24 cellular contexts compared by ENCODE assay signal in genomic region chr3:143291826-143292447, GRCh38.
"Had no signal": no experiment of that assay in that cellular context is flagged by ENCODE, and none has a peak within 500 bp of the region (broad histone marks: within the 10 kb centered on the region; RNA-seq: fewer than 3 reads in every experiment).

No MANE protein-coding gene starts in this region.

- H3K4me3 ChIP-seq: body of pancreas, cardiac muscle cell, dorsolateral prefrontal cortex, hepatocyte, pancreas, right lobe of liver, skin epidermis, suprapubic skin, tibial nerve had no signal

- H3K36me3 Mint-ChIP-seq: activated naive CD4-positive, alpha-beta T cell treated with anti-CD3 and anti-CD28 coated beads, Interleukin-2, amount 50 U/mL, for 24 hours; natural killer cell treated with Interleukin-12 subunit alpha and Interleukin-12 subunit beta and Interleukin-15 and Interleukin-18, amount 100 ng/mL, for 72 hours; stimulated activated effector memory CD8-positive, alpha-beta T cell treated with anti-CD3 and anti-CD28 coated beads, Interleukin-12 subunit alpha, Interleukin-12 subunit beta, amount 100 ng/mL, for 72 hours had no signal

- H3K27ac Mint-ChIP-seq: activated CD8-positive, alpha-beta T cell treated with anti-CD3 and anti-CD28 coated beads, Interleukin-2, amount 10 ng/mL, durations not matched to agents 7 days and 5 days; activated naive CD4-positive, alpha-beta T cell treated with anti-CD3 and anti-CD28 coated beads, Interleukin-2, amount 50 U/mL, for 24 hours; effector memory CD8-positive, alpha-beta T cell; stimulated activated effector memory CD8-positive, alpha-beta T cell treated with anti-CD3 and anti-CD28 coated beads, Interleukin-12 subunit alpha, Interleukin-12 subunit beta, amount 100 ng/mL, for 72 hours; stimulated activated naive CD8-positive, alpha-beta T cell treated with anti-CD3 and anti-CD28 coated beads, Interleukin-15, amount 100 ng/mL, for 72 hours had no signal

- H3K9me3 Mint-ChIP-seq: activated naive CD4-positive, alpha-beta T cell treated with anti-CD3 and anti-CD28 coated beads, Interleukin-2, amount 50 U/mL, for 24 hours; effector memory CD8-positive, alpha-beta T cell; natural killer cell treated with Interleukin-12 subunit alpha and Interleukin-12 subunit beta and Interleukin-15 and Interleukin-18, amount 100 ng/mL, for 72 hours; stimulated activated effector memory CD8-positive, alpha-beta T cell treated with anti-CD3 and anti-CD28 coated beads, Interleukin-12 subunit alpha, Interleukin-12 subunit beta, amount 100 ng/mL, for 72 hours; stimulated activated naive CD8-positive, alpha-beta T cell treated with anti-CD3 and anti-CD28 coated beads, Interleukin-15, amount 100 ng/mL, for 72 hours had no signal

- H3K4me1 Mint-ChIP-seq: stimulated activated effector memory CD8-positive, alpha-beta T cell treated with anti-CD3 and anti-CD28 coated beads, Interleukin-12 subunit alpha, Interleukin-12 subunit beta, amount 100 ng/mL, for 72 hours had no signal

- H3K27me3 Mint-ChIP-seq: activated naive CD4-positive, alpha-beta T cell treated with anti-CD3 and anti-CD28 coated beads, Interleukin-2, amount 50 U/mL, for 24 hours; effector memory CD8-positive, alpha-beta T cell; natural killer cell treated with Interleukin-12 subunit alpha and Interleukin-12 subunit beta and Interleukin-15 and Interleukin-18, amount 100 ng/mL, for 72 hours; stimulated activated naive CD8-positive, alpha-beta T cell treated with anti-CD3 and anti-CD28 coated beads, Interleukin-15, amount 100 ng/mL, for 72 hours had no signal

- DNase-seq: activated CD4-positive, alpha-beta T cell treated with anti-CD3 and anti-CD28 coated beads for 1 hour; activated CD4-positive, alpha-beta T cell treated with anti-CD3 and anti-CD28 coated beads, Interleukin-2, amount 50 U/mL, for 1 hour; activated CD8-positive, alpha-beta T cell treated with anti-CD3 and anti-CD28 coated beads, Interleukin-2, amount 10 ng/mL, durations not matched to agents 7 days and 5 days; activated gamma-delta T cell treated with Interleukin-2 at 50 U/mL for 16 hours; anterior cingulate cortex; dorsolateral prefrontal cortex; effector memory CD8-positive, alpha-beta T cell; foreskin fibroblast; kidney glomerular epithelial cell; midbrain; pancreas; right lobe of liver; stimulated activated CD4-positive, alpha-beta T cell treated with anti-CD3 and anti-CD28 coated beads, Interleukin-1b, Interleukin-23, amount 100 ng/mL, for 48 hours; stimulated activated naive CD8-positive, alpha-beta T cell treated with anti-CD3 and anti-CD28 coated beads, Interleukin-15, amount 100 ng/mL, for 72 hours; T-helper 9 cell had no signal

- H3K4me3 Mint-ChIP-seq: activated CD8-positive, alpha-beta T cell treated with anti-CD3 and anti-CD28 coated beads, Interleukin-2, amount 10 ng/mL, durations not matched to agents 7 days and 5 days; activated naive CD4-positive, alpha-beta T cell treated with anti-CD3 and anti-CD28 coated beads, Interleukin-2, amount 50 U/mL, for 24 hours; effector memory CD8-positive, alpha-beta T cell; natural killer cell treated with Interleukin-12 subunit alpha and Interleukin-12 subunit beta and Interleukin-15 and Interleukin-18, amount 100 ng/mL, for 72 hours; stimulated activated effector memory CD8-positive, alpha-beta T cell treated with anti-CD3 and anti-CD28 coated beads, Interleukin-12 subunit alpha, Interleukin-12 subunit beta, amount 100 ng/mL, for 72 hours; stimulated activated naive CD8-positive, alpha-beta T cell treated with anti-CD3 and anti-CD28 coated beads, Interleukin-15, amount 100 ng/mL, for 72 hours had no signal
